Comparison of ENCODE assay signal across 19 cellular contexts in the genomic region with DNA sequence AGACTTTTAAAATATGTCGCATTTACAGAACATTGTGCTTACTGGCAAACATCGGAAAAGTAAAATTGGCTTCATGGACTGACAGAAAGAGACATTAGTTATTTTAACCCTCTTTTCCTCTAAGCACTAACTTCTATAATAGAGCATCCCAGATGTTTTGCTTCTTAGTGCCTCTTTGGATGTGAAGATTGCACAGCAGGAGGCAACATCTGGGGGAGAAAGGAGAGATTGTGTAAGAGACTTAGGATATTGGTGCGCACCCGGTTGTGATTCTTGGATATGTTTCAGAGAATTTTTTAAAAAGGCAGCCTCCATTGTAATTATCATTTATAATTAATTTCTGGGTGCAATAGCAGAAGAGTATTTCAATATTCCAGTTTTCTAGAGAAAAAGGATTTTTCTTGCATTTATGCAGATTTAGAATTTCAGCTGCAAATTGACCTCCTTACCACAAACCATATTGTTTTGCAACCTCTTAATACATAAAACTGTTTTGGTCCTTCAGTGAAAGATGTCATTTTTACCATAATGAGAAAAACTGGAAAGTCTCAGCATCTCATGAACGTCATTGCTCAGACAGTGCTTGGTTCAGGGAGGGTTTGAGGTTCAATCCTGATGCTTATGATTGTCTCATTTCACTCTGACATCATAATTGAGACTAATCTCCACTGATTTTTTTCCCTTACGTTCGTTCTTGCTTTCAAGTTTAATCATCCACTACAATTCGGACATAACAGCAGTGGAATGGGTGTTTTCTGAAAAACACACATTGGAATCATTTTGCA.
"Had no signal": no experiment of that assay in that cellular context is flagged by ENCODE, and none has a peak within 500 bp of the region (broad histone marks: within the 10 kb centered on the region; RNA-seq: fewer than 3 reads in every experiment).

No MANE protein-coding gene starts in this region.

- H3K4me3 ChIP-seq: lower lobe of right lung, psoas muscle, suprapubic skin, thyroid gland, upper lobe of left lung, uterus had no signal

- H3K4me1 Mint-ChIP-seq: memory B cell, mesothelial cell of epicardium had no signal

- H3K4me3 Mint-ChIP-seq: dendritic cell treated with granulocyte-macrophage colony-stimulating factor and Interleukin-4, amounts not matched to agents 40 ng/mL and 50 ng/mL, for 4 days; effector memory CD8-positive, alpha-beta T cell; memory B cell; mesothelial cell of epicardium; natural killer cell treated with Interleukin-12 subunit alpha and Interleukin-12 subunit beta and Interleukin-15 and Interleukin-18, amount 100 ng/mL, for 72 hours had no signal

- H3K36me3 Mint-ChIP-seq: memory B cell; mesothelial cell of epicardium; natural killer cell treated with Interleukin-12 subunit alpha and Interleukin-12 subunit beta and Interleukin-15 and Interleukin-18, amount 100 ng/mL, for 72 hours had no signal

- H3K36me3 ChIP-seq: lower lobe of right lung, suprapubic skin, thyroid gland, upper lobe of left lung, uterus had no signal

- H3K27me3 Mint-ChIP-seq: dendritic cell treated with granulocyte-macrophage colony-stimulating factor and Interleukin-4, amounts not matched to agents 40 ng/mL and 50 ng/mL, for 4 days; effector memory CD8-positive, alpha-beta T cell; memory B cell had no signal

- H3K4me1 ChIP-seq: lower lobe of right lung, psoas muscle, suprapubic skin, thyroid gland, upper lobe of left lung, uterus had no signal

- DNase-seq: effector memory CD8-positive, alpha-beta T cell; foreskin melanocyte; islet precursor cell; lower lobe of right lung; psoas muscle; retina; small intestine; stimulated activated CD4-positive, alpha-beta T cell treated with anti-CD3 and anti-CD28 coated beads, Interleukin-2, amount 100 ng/mL, for 48 hours; stimulated activated naive CD4-positive, alpha-beta T cell treated with Interleukin-2 at 50 U/mL for 16 hours; thyroid gland; upper lobe of left lung; uterus had no signal

- H3K27ac ChIP-seq: epithelial cell of prostate, lower lobe of right lung, psoas muscle, suprapubic skin, thyroid gland, upper lobe of left lung, uterus had no signal

- ATAC-seq: effector memory CD8-positive, alpha-beta T cell; left lobe of liver; lower lobe of right lung; natural killer cell treated with Interleukin-12 subunit alpha and Interleukin-12 subunit beta and Interleukin-15 and Interleukin-18, amount 100 ng/mL, for 72 hours had no signal

- H3K9me3 Mint-ChIP-seq: dendritic cell treated with granulocyte-macrophage colony-stimulating factor and Interleukin-4, amounts not matched to agents 40 ng/mL and 50 ng/mL, for 4 days; effector memory CD8-positive, alpha-beta T cell; memory B cell; natural killer cell treated with Interleukin-12 subunit alpha and Interleukin-12 subunit beta and Interleukin-15 and Interleukin-18, amount 100 ng/mL, for 72 hours had no signal

- H3K9me3 ChIP-seq: lower lobe of right lung, psoas muscle, suprapubic skin, thyroid gland, upper lobe of left lung, uterus had no signal

- H3K27me3 ChIP-seq: suprapubic skin, thyroid gland, upper lobe of left lung, uterus had no signal

- H3K27ac Mint-ChIP-seq: dendritic cell treated with granulocyte-macrophage colony-stimulating factor and Interleukin-4, amounts not matched to agents 40 ng/mL and 50 ng/mL, for 4 days; effector memory CD8-positive, alpha-beta T cell; memory B cell; mesothelial cell of epicardium; natural killer cell treated with Interleukin-12 subunit alpha and Interleukin-12 subunit beta and Interleukin-15 and Interleukin-18, amount 100 ng/mL, for 72 hours had no signal
